Comparison of ENCODE assay signal across 8 cellular contexts in the genomic region with DNA sequence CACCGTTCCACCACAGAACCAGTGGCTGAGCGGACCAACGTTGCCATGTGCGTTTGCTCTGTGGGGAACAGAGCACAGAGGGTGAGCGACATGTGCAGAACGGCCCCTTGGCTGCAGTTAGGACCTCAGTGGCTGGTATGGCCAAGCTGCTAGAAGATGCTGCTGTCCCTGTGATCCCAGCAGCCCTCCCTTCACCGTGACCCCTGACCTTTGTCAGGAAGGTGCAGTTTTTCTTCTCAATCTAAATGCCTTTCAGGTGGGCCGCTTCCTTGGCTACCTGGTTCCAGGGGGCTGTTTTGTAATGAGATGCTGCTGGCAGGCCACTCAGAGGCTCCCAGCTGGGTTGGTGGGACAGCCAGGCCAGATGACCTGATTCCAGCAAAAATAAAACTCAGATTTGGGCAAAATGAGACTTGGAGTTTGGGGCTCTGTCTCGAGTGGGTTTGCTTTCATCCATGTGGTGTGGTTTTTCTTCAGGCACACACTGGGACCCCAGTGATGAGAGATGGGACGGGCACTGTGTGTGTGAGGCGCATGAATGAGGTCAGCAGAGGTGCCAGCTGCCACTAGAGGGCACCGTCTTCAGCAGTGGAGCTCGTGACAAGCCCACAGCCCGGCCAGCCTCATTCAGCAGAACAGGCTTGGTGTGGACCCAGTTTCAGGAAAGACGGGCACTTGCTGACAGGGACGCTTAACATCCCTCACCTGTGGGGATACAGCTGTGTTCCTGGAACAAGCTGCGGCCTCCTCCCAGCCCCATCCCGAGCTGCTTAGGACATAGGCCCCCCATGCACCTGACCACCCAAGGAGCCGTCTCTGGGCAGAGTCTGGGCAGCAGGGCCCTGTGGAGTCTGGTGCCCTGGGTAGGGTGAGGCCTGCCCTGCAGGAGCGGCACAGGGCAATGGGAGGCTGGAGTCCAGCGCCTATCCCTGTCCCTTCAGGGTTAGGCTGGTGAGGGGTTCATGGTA. TPM values are rescaled to one million over a fixed set of nuclear protein-coding genes. Genes with fewer than 3 reads are reported as not detected.
DNase-seq lines count a peak whose midpoint lies in the region; ATAC-seq and TF ChIP-seq lines count a peak whose summit lies in the region.

No MANE protein-coding gene starts in this region.

- no peaks in the 10 kb centered on the region for H3K27me3 ChIP-seq in stomach

- CTCF ChIA-PET in activated CD4-positive, alpha-beta memory T cell treated with anti-CD3 and anti-CD28 coated beads for 36 hours (lab: Charles Lee): interaction anchor here (0.6 to 1.6 kb wide), 11 partner anchors 11 to 96 kb away, joined by 3 to 5 read pairs (median 4); no protein-coding TSS in a partner anchor

- no peak overlapping the region for H3K4me3 ChIP-seq in stomach

- intact Hi-C loops in activated CD4-positive, alpha-beta memory T cell treated with anti-CD3 and anti-CD28 coated beads for 36 hours (cut with micrococcal nuclease): no loop called here
- intact Hi-C loops in stomach (cut with DNase I; ENCODE audit: low total_unique reads): no loop called here

- no peak overlapping the region for H3K27ac Mint-ChIP-seq in activated CD4-positive, alpha-beta memory T cell treated with anti-CD3 and anti-CD28 coated beads for 36 hours
- H3K27ac Mint-ChIP-seq in endothelial cell (ENCODE audit: unreplicated experiment): no peak overlapping the region
- no peak overlapping the region for H3K27ac Mint-ChIP-seq in naive B cell

- DNase-seq in NCI-H524 (lab: John Stamatoyannopoulos, UW) (peak; percentile 42 to 61), NCI-H524 treated with DMSO at 0.1 percent for 48 hours (lab: John Stamatoyannopoulos, UW) (no peak), NCI-H2196 (lab: John Stamatoyannopoulos, UW; ENCODE audit: unreplicated experiment) (peak; percentile 50), endothelial cell (ENCODE audit: low spot score) (peak; percentile 72), naive B cell (peak; percentile 26), stomach (peak; percentile 63)
- peak; percentile 68 for DNase-seq in activated CD4-positive, alpha-beta memory T cell treated with anti-CD3 and anti-CD28 coated beads for 36 hours

- H3K4me1 Mint-ChIP-seq in activated CD4-positive, alpha-beta memory T cell treated with anti-CD3 and anti-CD28 coated beads for 36 hours (ENCODE audit: low read depth): peaks cover 17% of the 10 kb centered on the region
- H3K4me1 Mint-ChIP-seq in endothelial cell (ENCODE audit: unreplicated experiment): peaks cover 5% of the 10 kb centered on the region
- H3K4me1 Mint-ChIP-seq in naive B cell: peaks cover 18 to 44% (median 23%) of the 10 kb centered on the region in 3 donors

- no peaks in the 10 kb centered on the region for H3K27me3 Mint-ChIP-seq in activated CD4-positive, alpha-beta memory T cell treated with anti-CD3 and anti-CD28 coated beads for 36 hours
- H3K27me3 Mint-ChIP-seq in endothelial cell (ENCODE audit: unreplicated experiment) (peaks cover 17% of the 10 kb centered on the region), naive B cell (peaks cover 0 to 11% (median 0%) of the 10 kb centered on the region in 3 donors)

- 46 to 69% (median 67%) methylated on average over 9 to 21 of the region's 21 CpGs for WGBS in stomach, 5 donors

- TF ChIP-seq POLR2A in stomach (IDR thresholded peaks at IDR 0.05): no peak

- H3K9me3 Mint-ChIP-seq in activated CD4-positive, alpha-beta memory T cell treated with anti-CD3 and anti-CD28 coated beads for 36 hours: peaks cover 17% of the 10 kb centered on the region
- no peaks in the 10 kb centered on the region for H3K9me3 Mint-ChIP-seq in endothelial cell (ENCODE audit: unreplicated experiment)
- H3K9me3 Mint-ChIP-seq in naive B cell: peaks cover 10 to 18% (median 12%) of the 10 kb centered on the region in 7 donors

- H3K4me1 ChIP-seq in stomach: peaks cover 14 to 42% (median 34%) of the 10 kb centered on the region in 4 donors

- H3K27ac ChIP-seq in stomach: no peak overlapping the region

- no peak overlapping the region for H3K4me3 Mint-ChIP-seq in activated CD4-positive, alpha-beta memory T cell treated with anti-CD3 and anti-CD28 coated beads for 36 hours
- H3K4me3 Mint-ChIP-seq in endothelial cell (ENCODE audit: unreplicated experiment) (peak overlapping the region; percentile 25), naive B cell (peak overlapping the region in 3 of 8 donors; percentile 56 to 88 (median 57))

- peaks cover 32% of the 10 kb centered on the region for H3K36me3 Mint-ChIP-seq in activated CD4-positive, alpha-beta memory T cell treated with anti-CD3 and anti-CD28 coated beads for 36 hours
- peaks cover 11% of the 10 kb centered on the region for H3K36me3 Mint-ChIP-seq in endothelial cell (ENCODE audit: low read depth, unreplicated experiment)
- peaks cover 9 to 29% of the 10 kb centered on the region in 2 donors for H3K36me3 Mint-ChIP-seq in naive B cell

- TF ChIP-seq EP300 in stomach (IDR thresholded peaks at IDR 0.05): no peak

- TF ChIP-seq CTCF in endothelial cell (IDR thresholded peaks at IDR 0.05; ENCODE audit: unreplicated experiment) (peak; percentile 51), stomach (IDR thresholded peaks at IDR 0.05) (peak in 5 of 7 experiments; percentile 41 to 66 (median 52))

- ATAC-seq in naive B cell (ENCODE audit: low read depth in 2 of 2) (no peak), HG02885 (IDR thresholded peaks at IDR 0.05; ENCODE audit: poor library complexity, unreplicated experiment) (no peak)

- peaks cover 0 to 14% (median 11%) of the 10 kb centered on the region in 4 donors for H3K9me3 ChIP-seq in stomach

- peaks cover 25 to 43% (median 37%) of the 10 kb centered on the region in 4 donors for H3K36me3 ChIP-seq in stomach

- POLR2A ChIA-PET in activated CD4-positive, alpha-beta memory T cell treated with anti-CD3 and anti-CD28 coated beads for 36 hours (lab: Charles Lee): interaction anchor here (0.5 to 1.8 kb wide), 2 partner anchors 24 to 635 kb away, joined by 3 to 7 read pairs; no protein-coding TSS in a partner anchor

RNA-seq across cellular contexts. Expression of gene MRPS2, which starts 4.1 kb away (rescaled TPM):
- 10 to 100 TPM; 42.2 to 42.7 TPM for total RNA-seq in activated CD4-positive, alpha-beta memory T cell treated with anti-CD3 and anti-CD28 coated beads for 36 hours
- 42.8 TPM for total RNA-seq in endothelial cell (ENCODE audit: unreplicated experiment)
- polyA plus RNA-seq in naive B cell (ENCODE audit: low read depth in 6 of 6): 10 to 100 TPM; 41.5 to 57.9 (median 45.5) TPM
- 10 to 100 TPM in 3 of 5 donors, 1 to 10 TPM in 2; 1.8 to 46.3 (median 36.2) TPM for total RNA-seq in stomach
- polyA plus RNA-seq in stomach: 10 to 100 TPM; 35.7 to 54.7 (median 44.0) TPM

RNA-seq across cellular contexts. Expression of gene LCN1, which starts 16.7 kb away (rescaled TPM):
- not detected for total RNA-seq in activated CD4-positive, alpha-beta memory T cell treated with anti-CD3 and anti-CD28 coated beads for 36 hours
- total RNA-seq in endothelial cell (ENCODE audit: unreplicated experiment) (not detected), stomach (not detected)
- polyA plus RNA-seq in naive B cell (ENCODE audit: low read depth in 6 of 6) (not detected), stomach (not detected)

RNA-seq across cellular contexts. Expression of gene PPP1R26, which starts 25.0 kb away (rescaled TPM):
- total RNA-seq in activated CD4-positive, alpha-beta memory T cell treated with anti-CD3 and anti-CD28 coated beads for 36 hours: 1 to 10 TPM; 3.5 to 4.9 TPM
- total RNA-seq in endothelial cell (ENCODE audit: unreplicated experiment) (21.5 TPM), stomach (10 to 100 TPM; 11.6 to 22.8 (median 15.4) TPM)
- polyA plus RNA-seq in naive B cell (ENCODE audit: low read depth in 6 of 6) (under 1 TPM in 3 of 6 donors, not detected in 3; 0.27 to 0.47 (median 0.37) TPM), stomach (1 to 10 TPM; 5.3 to 7.4 (median 6.8) TPM)

RNA-seq across cellular contexts. Expression of gene OBP2A, which starts 41.4 kb away (rescaled TPM):
- not detected for total RNA-seq in activated CD4-positive, alpha-beta memory T cell treated with anti-CD3 and anti-CD28 coated beads for 36 hours
- total RNA-seq in endothelial cell (ENCODE audit: unreplicated experiment) (not detected), stomach (not detected)
- polyA plus RNA-seq in naive B cell (ENCODE audit: low read depth in 6 of 6) (not detected), stomach (not detected)

RNA-seq across cellular contexts. Expression of gene PAEP, which starts 57.0 kb away (rescaled TPM):
- not detected for total RNA-seq in activated CD4-positive, alpha-beta memory T cell treated with anti-CD3 and anti-CD28 coated beads for 36 hours
- total RNA-seq in endothelial cell (ENCODE audit: unreplicated experiment) (not detected), stomach (not detected)
- polyA plus RNA-seq in naive B cell (ENCODE audit: low read depth in 6 of 6) (not detected), stomach (not detected)
